ENCODE assay signal across 9 cellular contexts in genomic region chr9:131608469-131609115, GRCh38.
DNase-seq lines count a peak whose midpoint lies in the region; ATAC-seq and TF ChIP-seq lines count a peak whose summit lies in the region.
"Had no signal": no experiment of that assay in that cellular context is flagged by ENCODE, and none has a peak within 500 bp of the region (broad histone marks: within the 10 kb centered on the region; RNA-seq: fewer than 3 reads in every experiment).

No MANE protein-coding gene starts in this region.

- peak overlapping the region; percentile 15 for H3K27ac ChIP-seq in duodenal mucosa (ENCODE audit: low read depth, low read length)
- H3K27ac ChIP-seq in lower lobe of right lung, result peak overlapping the region; percentile 68

- DNase-seq in Right ventricle myocardium inferior (ENCODE audit: missing footprints) (peak; percentile 69), cardiac septum (ENCODE audit: low spot score) (no peak), lower lobe of right lung (peak; percentile 69), ureter (ENCODE audit: low spot score) (peak; percentile 77), GM19238 (ENCODE audit: insufficient read length, low spot score) (no peak), NOMO-1 treated with dmso at 0.1 percent for 144 hours (lab: John Stamatoyannopoulos, UW; ENCODE audit: unreplicated experiment) (no peak)
- DNase-seq: DND-41 had no signal

- no peak overlapping the region for H3K4me3 ChIP-seq in duodenal mucosa (ENCODE audit: low read depth in 1 of 2, low read length in 2 of 2)
- H3K4me3 ChIP-seq in lower lobe of right lung, result no peak overlapping the region

- TF ChIP-seq CTCF in lower lobe of right lung (IDR thresholded peaks at IDR 0.05), result no peak

- intact Hi-C loops in Right ventricle myocardium inferior (cut with DNase I) (loop anchor here (5.0 kb wide), 2 partner anchors 69 to 284 kb away; no protein-coding TSS in a partner anchor), cardiac septum (cut with DNase I) (loop anchor here (5.0 kb wide), 1 partner anchor 69 kb away; no protein-coding TSS in a partner anchor), lower lobe of right lung (cut with DNase I) (no loop called here)

- H3K4me1 ChIP-seq in duodenal mucosa (ENCODE audit: control insufficient read depth in 1 of 2, insufficient read depth in 2 of 2, low read length in 2 of 2) (peaks cover 11 to 19% of the 10 kb centered on the region in 2 donors), lower lobe of right lung (peaks cover 30% of the 10 kb centered on the region)

- peak; percentile 66 for ATAC-seq in Right ventricle myocardium inferior
- peak; percentile 78 to 92 for ATAC-seq in lower lobe of right lung
- no peak for ATAC-seq in GM21526 (IDR thresholded peaks at IDR 0.05; ENCODE audit: low FRiP score, unreplicated experiment)

- no peak overlapping the region for H3K9ac ChIP-seq in duodenal mucosa (ENCODE audit: low read depth in 1 of 2, low read length in 2 of 2)

- H3K27me3 ChIP-seq in duodenal mucosa (ENCODE audit: control insufficient read depth in 1 of 2, insufficient read depth in 2 of 2, low read length in 2 of 2), result no peaks in the 10 kb centered on the region
- H3K27me3 ChIP-seq in lower lobe of right lung (ENCODE audit: low read depth), result no peaks in the 10 kb centered on the region

- H3K9me3 ChIP-seq in duodenal mucosa (ENCODE audit: control insufficient read depth in 1 of 2, low read length in 2 of 2) (no peaks in the 10 kb centered on the region), lower lobe of right lung (no peaks in the 10 kb centered on the region)

- H3K36me3 ChIP-seq in duodenal mucosa (ENCODE audit: control insufficient read depth in 1 of 2, insufficient read depth in 2 of 2, low read length in 2 of 2) (peaks cover 23 to 76% of the 10 kb centered on the region in 2 donors), lower lobe of right lung (peaks cover 90% of the 10 kb centered on the region)

Comparison
In these comparisons a context has a peak if more than half of its experiments do, and no peak if none do; other contexts are left out.
1. DNase-seq: peak in Right ventricle myocardium inferior (single experiment), lower lobe of right lung (single experiment) and ureter (single experiment); none in cardiac septum (single experiment), GM19238 (single experiment) and NOMO-1 treated with dmso at 0.1 percent for 144 hours (single experiment).